Comparison of ENCODE assay signal across 8 cellular contexts in the genomic region with DNA sequence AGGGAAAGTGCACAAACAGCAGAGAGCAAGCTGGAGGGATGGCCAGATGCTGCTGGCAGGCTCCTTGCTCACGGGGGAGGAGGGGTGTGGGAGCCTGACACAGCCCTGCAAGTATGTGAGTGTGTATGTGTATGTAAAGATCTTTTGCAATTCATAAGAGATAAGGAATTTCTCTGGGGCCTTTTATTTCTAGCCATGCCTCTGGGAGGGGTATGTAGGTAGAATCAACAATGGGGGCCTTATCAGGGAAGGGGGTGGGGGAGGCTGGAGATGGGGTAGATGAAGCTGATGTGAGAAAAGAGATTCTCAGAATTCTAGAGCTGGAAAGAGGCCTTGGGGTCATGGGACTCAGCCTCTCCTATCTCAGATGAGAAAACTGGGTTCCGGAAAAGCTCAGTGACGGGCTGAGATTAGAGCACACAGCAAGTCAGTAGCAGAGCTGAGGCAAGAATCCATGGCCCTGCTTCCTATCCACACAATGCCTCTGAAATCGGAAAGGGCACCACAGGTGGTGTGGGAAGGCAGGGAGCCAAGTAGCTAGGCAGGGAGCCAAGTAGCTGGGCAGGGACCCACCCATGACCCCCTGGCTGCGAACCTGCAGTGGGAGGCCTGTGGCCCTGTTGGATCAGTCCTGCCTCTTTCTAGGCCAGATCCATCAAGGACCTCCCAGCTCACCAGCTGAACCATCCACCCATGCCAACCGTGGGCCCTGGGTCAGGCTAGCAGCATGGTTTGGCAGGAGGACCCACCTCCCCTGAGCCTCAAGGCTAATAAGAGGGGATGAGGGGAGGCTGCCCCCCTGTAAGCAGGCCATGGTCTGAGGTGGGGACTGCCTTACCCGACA. TPM values are rescaled to one million over a fixed set of nuclear protein-coding genes. Genes with fewer than 3 reads are reported as not detected.
A peak's percentile ranks its signal among the peaks of the same experiment; 100 is the strongest.
DNase-seq lines count a peak whose midpoint lies in the region; ATAC-seq and TF ChIP-seq lines count a peak whose summit lies in the region.

No MANE protein-coding gene starts in this region.

- H3K27me3 Mint-ChIP-seq in progenitor cell of endocrine pancreas, result peaks cover 40% of the 10 kb centered on the region
- H3K27me3 Mint-ChIP-seq in activated T-cell treated with anti-CD3 and anti-CD28 coated beads, Interleukin-2, amount 50 U/mL, for 4 hours (ENCODE audit: low read depth), result no peaks in the 10 kb centered on the region

- H3K4me3 Mint-ChIP-seq in progenitor cell of endocrine pancreas (ENCODE audit: low read depth), result no peak overlapping the region
- H3K4me3 Mint-ChIP-seq in activated T-cell treated with anti-CD3 and anti-CD28 coated beads, Interleukin-2, amount 50 U/mL, for 4 hours, result no peak overlapping the region

- H3K4me1 Mint-ChIP-seq in progenitor cell of endocrine pancreas (ENCODE audit: low read depth), result peaks cover 49% of the 10 kb centered on the region
- H3K4me1 Mint-ChIP-seq in activated T-cell treated with anti-CD3 and anti-CD28 coated beads, Interleukin-2, amount 50 U/mL, for 4 hours (ENCODE audit: low read depth), result peaks cover 86% of the 10 kb centered on the region

- H3K27ac Mint-ChIP-seq in progenitor cell of endocrine pancreas, result peak overlapping the region; percentile 90

- DNase-seq in EH (ENCODE audit: low read depth), result peak; percentile 94
- peak; percentile 68 for DNase-seq in RPMI7951 (ENCODE audit: low read depth)
- peak; percentile 86 for DNase-seq in fibroblast of mammary gland (ENCODE audit: low read depth)
- DNase-seq in progenitor cell of endocrine pancreas (ENCODE audit: low spot score, unreplicated experiment), result no peak
- no peak for DNase-seq in retina
- DNase-seq in iPS-NIHi7 (ENCODE audit: extremely low spot score), result no peak
- DNase-seq in activated T-cell treated with anti-CD3 and anti-CD28 coated beads, Interleukin-2, amount 50 U/mL, for 4 hours, result no peak

- ATAC-seq in HG03108 (IDR thresholded peaks at IDR 0.05; ENCODE audit: unreplicated experiment), result no peak
- ATAC-seq in activated T-cell treated with anti-CD3 and anti-CD28 coated beads, Interleukin-2, amount 50 U/mL, for 4 hours, result no peak

- no peak overlapping the region for H3K4me3 ChIP-seq in fibroblast of mammary gland (ENCODE audit: control insufficient read depth, low read depth, low read length)

- TF ChIP-seq CTCF in fibroblast of mammary gland (conservative IDR thresholded peaks at IDR 0.05; ENCODE audit: control insufficient read depth, insufficient read depth, low read depth, low read length) (no peak), progenitor cell of endocrine pancreas (IDR thresholded peaks at IDR 0.05; ENCODE audit: unreplicated experiment) (no peak)

- H3K9me3 Mint-ChIP-seq in progenitor cell of endocrine pancreas (ENCODE audit: low read depth), result no peaks in the 10 kb centered on the region
- no peaks in the 10 kb centered on the region for H3K9me3 Mint-ChIP-seq in activated T-cell treated with anti-CD3 and anti-CD28 coated beads, Interleukin-2, amount 50 U/mL, for 4 hours

- no peaks in the 10 kb centered on the region for H3K36me3 Mint-ChIP-seq in progenitor cell of endocrine pancreas (ENCODE audit: insufficient read depth)
- H3K36me3 Mint-ChIP-seq in activated T-cell treated with anti-CD3 and anti-CD28 coated beads, Interleukin-2, amount 50 U/mL, for 4 hours (ENCODE audit: insufficient read depth), result no peaks in the 10 kb centered on the region

RNA-seq across cellular contexts. Expression of a gene that starts 54.7 kb away (rescaled TPM):
- 1.8 and 1.9 TPM in 2 replicates for total RNA-seq in RPMI7951 (2014; rRNA removed; shearing (Covaris generic))
- total RNA-seq in progenitor cell of endocrine pancreas, result 76.0 and 81.0 TPM in 2 replicates
- 1 to 10 TPM; 1.1 to 6.7 (median 3.7) TPM for total RNA-seq in activated T-cell treated with anti-CD3 and anti-CD28 coated beads, Interleukin-2, amount 50 U/mL, for 4 hours

Comparison
In these comparisons a context has a peak if more than half of its experiments do, and no peak if none do; other contexts are left out.
1. DNase-seq: peak in EH (single experiment), RPMI7951 (single experiment) and fibroblast of mammary gland (single experiment); none in progenitor cell of endocrine pancreas (single experiment), retina (single experiment), iPS-NIHi7 (single experiment) and activated T-cell treated with anti-CD3 and anti-CD28 coated beads, Interleukin-2, amount 50 U/mL, for 4 hours (single experiment).
2. RNA of a gene that starts 54.7 kb away (total RNA-seq): 76.0 to 81.0 TPM in progenitor cell of endocrine pancreas; 1.1 to 6.7 TPM in activated T-cell treated with anti-CD3 and anti-CD28 coated beads, Interleukin-2, amount 50 U/mL, for 4 hours and 1.8 to 1.9 TPM in RPMI7951; every median in the first group is over 10 times any median in the second.